In genomic region chr15:99981223-99981647, GRCh38 we compare ENCODE assay signal across 21 cellular contexts.
DNase-seq lines count a peak whose midpoint lies in the region; ATAC-seq and TF ChIP-seq lines count a peak whose summit lies in the region.
"Had no signal": no experiment of that assay in that cellular context is flagged by ENCODE, and none has a peak within 500 bp of the region (broad histone marks: within the 10 kb centered on the region; RNA-seq: fewer than 3 reads in every experiment).

No MANE protein-coding gene starts in this region.

- H2AFZ ChIP-seq in hepatocyte: no peak overlapping the region
- no peak overlapping the region for H2AFZ ChIP-seq in SK-N-SH (ENCODE audit: low read depth)

- no peak overlapping the region for H3K27ac Mint-ChIP-seq in CD8-positive, alpha-beta T cell
- H3K27ac Mint-ChIP-seq: activated T-cell treated with anti-CD3 and anti-CD28 coated beads, Interleukin-2, amount 50 U/mL, for 72 hours; IgD-negative memory B cell; naive B cell; stimulated activated memory B cell treated with anti-CD40 and anti-IgM and Interleukin-4, amounts not matched to agents 10 μg/mL and 1 μg/mL and 100 μg/mL, for 72 hours; type B pancreatic cell had no signal

- CTCF ChIA-PET in RWPE1 (lab: Yijun Ruan, JAX) (interaction anchor here (0.7 to 1.4 kb wide), 4 partner anchors 45 to 1084 kb away, joined by 3 to 9 read pairs (median 4); no protein-coding TSS in a partner anchor), SK-N-SH (lab: Yijun Ruan, JAX) (interaction anchor here (0.7 to 1.2 kb wide), 2 partner anchors 22 to 52 kb away, joined by 3 to 5 read pairs; no protein-coding TSS in a partner anchor)
- CTCF ChIA-PET in CD8-positive, alpha-beta T cell (lab: Charles Lee): interaction anchor here (1.9 kb wide), 1 partner anchor 358 kb away, joined by 5 read pairs; no protein-coding TSS in a partner anchor

- peaks cover 0 to 19% (median 3%) of the 10 kb centered on the region in 12 donors for H3K4me1 ChIP-seq in heart left ventricle
- peaks cover 0 to 13% of the 10 kb centered on the region in 2 donors for H3K4me1 ChIP-seq in right atrium auricular region
- H3K4me1 ChIP-seq in hepatocyte (ENCODE audit: insufficient read depth): peaks cover 13% of the 10 kb centered on the region
- H3K4me1 ChIP-seq in skeletal muscle tissue (ENCODE audit: control insufficient read depth in 3 of 3, insufficient read depth in 3 of 3, low read length in 3 of 3): peaks cover 8 to 18% (median 10%) of the 10 kb centered on the region in 3 donors
- H3K4me1 ChIP-seq in SK-N-SH (ENCODE audit: control insufficient read depth in 1 of 2, insufficient read depth in 2 of 2, low read depth in 1 of 2, low read length in 1 of 2): peaks cover 0 to 9% of the 10 kb centered on the region in 2 experiments; a peak in 1 of 4 replicates
- H3K4me1 ChIP-seq in CD8-positive, alpha-beta T cell (ENCODE audit: insufficient read depth, low read length): no peaks in the 10 kb centered on the region
- H3K4me1 ChIP-seq: adrenal gland, colonic mucosa, SJSA1 had no signal

- H3K27me3 ChIP-seq in heart left ventricle: no peaks in the 10 kb centered on the region
- no peaks in the 10 kb centered on the region for H3K27me3 ChIP-seq in right atrium auricular region
- H3K27me3 ChIP-seq in hepatocyte: no peaks in the 10 kb centered on the region
- no peaks in the 10 kb centered on the region for H3K27me3 ChIP-seq in skeletal muscle tissue (ENCODE audit: control insufficient read depth in 3 of 3, insufficient read depth in 3 of 3, low read length in 3 of 3)
- H3K27me3 ChIP-seq in SK-N-SH (ENCODE audit: insufficient read depth): no peaks in the 10 kb centered on the region
- no peaks in the 10 kb centered on the region for H3K27me3 ChIP-seq in CD8-positive, alpha-beta T cell (ENCODE audit: insufficient read depth, low read length)
- H3K27me3 ChIP-seq: adrenal gland, colonic mucosa, SJSA1 had no signal

- H3K4me2 ChIP-seq in hepatocyte (no peak overlapping the region), SK-N-SH (no peak overlapping the region)

- no peaks in the 10 kb centered on the region for H3K79me2 ChIP-seq in hepatocyte
- no peaks in the 10 kb centered on the region for H3K79me2 ChIP-seq in SK-N-SH (ENCODE audit: insufficient read depth)

- no peaks in the 10 kb centered on the region for H3K36me3 ChIP-seq in heart left ventricle
- no peaks in the 10 kb centered on the region for H3K36me3 ChIP-seq in right atrium auricular region
- no peaks in the 10 kb centered on the region for H3K36me3 ChIP-seq in hepatocyte (replicated peaks; ENCODE audit: insufficient read depth, low read depth)
- no peaks in the 10 kb centered on the region for H3K36me3 ChIP-seq in skeletal muscle tissue (ENCODE audit: control insufficient read depth in 3 of 3, insufficient read depth in 3 of 3, low read length in 3 of 3)
- no peaks in the 10 kb centered on the region for H3K36me3 ChIP-seq in SK-N-SH (replicated peaks in 1 of 2; ENCODE audit: control insufficient read depth in 1 of 2, insufficient read depth in 2 of 2, low read length in 1 of 2)
- no peaks in the 10 kb centered on the region for H3K36me3 ChIP-seq in CD8-positive, alpha-beta T cell (ENCODE audit: insufficient read depth, low read length)
- H3K36me3 ChIP-seq: adrenal gland, colonic mucosa, SJSA1 had no signal

- H3K9ac ChIP-seq in skeletal muscle tissue (ENCODE audit: low read depth in 1 of 3, low read length in 3 of 3): no peak overlapping the region
- H3K9ac ChIP-seq in SK-N-SH: no peak overlapping the region

- H4K20me1 ChIP-seq in hepatocyte (ENCODE audit: insufficient read depth, poor library complexity, severe bottlenecking) (no peaks in the 10 kb centered on the region), SK-N-SH (ENCODE audit: insufficient read depth) (no peaks in the 10 kb centered on the region)

- H3K9me2 ChIP-seq in hepatocyte (replicated peaks; ENCODE audit: insufficient read depth): no peaks in the 10 kb centered on the region
- no peaks in the 10 kb centered on the region for H3K9me2 ChIP-seq in SK-N-SH

- no peak for TF ChIP-seq POLR2A in heart left ventricle (IDR thresholded peaks at IDR 0.05)

- TF ChIP-seq CTCF in heart left ventricle (IDR thresholded peaks at IDR 0.05) (peak in 6 of 12 donors; percentile 6 to 39 (median 28)), right atrium auricular region (IDR thresholded peaks at IDR 0.05) (peak in 1 of 2 donors; percentile 32), RWPE1 (conservative IDR thresholded peaks at IDR 0.05; ENCODE audit: low read depth) (no peak), hepatocyte (IDR thresholded peaks at IDR 0.05; ENCODE audit: poor library complexity) (peak; percentile 5), SK-N-SH (IDR thresholded peaks at IDR 0.05) (no peak), GM13976 (IDR thresholded peaks at IDR 0.05; ENCODE audit: borderline replicate concordance, control extremely low read depth, extremely low read depth, insufficient read depth, missing control alignments) (no peak)
- no peak for TF ChIP-seq CTCF in CD8-positive, alpha-beta T cell (IDR thresholded peaks at IDR 0.05)

- POLR2A ChIA-PET in RWPE1 (lab: Yijun Ruan, JAX; ENCODE audit: low non-redundant PET): no interaction called here
- POLR2A ChIA-PET in SK-N-SH (lab: Yijun Ruan, JAX): no interaction called here
- POLR2A ChIA-PET in CD8-positive, alpha-beta T cell (lab: Charles Lee): no interaction called here

- H3K9me3 ChIP-seq in heart left ventricle (no peaks in the 10 kb centered on the region), right atrium auricular region (no peaks in the 10 kb centered on the region), hepatocyte (ENCODE audit: low read depth) (no peaks in the 10 kb centered on the region), skeletal muscle tissue (ENCODE audit: control insufficient read depth in 3 of 3, low read length in 3 of 3) (no peaks in the 10 kb centered on the region), SK-N-SH (no peaks in the 10 kb centered on the region)
- no peaks in the 10 kb centered on the region for H3K9me3 ChIP-seq in CD8-positive, alpha-beta T cell (ENCODE audit: low read length)
- H3K9me3 ChIP-seq: adrenal gland, colonic mucosa, SJSA1 had no signal

- intact Hi-C loops in heart left ventricle (cut with DNase I): loop anchor here in 1 of 10 donors (10.0 kb wide), 1 partner anchor 64 kb away; no protein-coding TSS in a partner anchor
- intact Hi-C loops in CD8-positive, alpha-beta T cell (cut with DNase I, micrococcal nuclease): no loop called here

- 88 to 97% (median 94%) methylated on average over 1 of the region's 1 CpG for WGBS in heart left ventricle, 4 donors
- WGBS in hepatocyte (ENCODE audit: low lambda C conversion rate, missing lambda C conversion rate): 68% methylated on average over 1 of the region's 1 CpG
- 18% methylated on average over 1 of the region's 1 CpG for WGBS in SK-N-SH (ENCODE audit: low lambda C conversion rate)

- H3K27ac ChIP-seq in heart left ventricle (no peak overlapping the region), right atrium auricular region (no peak overlapping the region), RWPE1 (no peak overlapping the region; the same call in 1 of the 2 replicates), hepatocyte (no peak overlapping the region), skeletal muscle tissue (ENCODE audit: low read depth, low read length) (no peak overlapping the region), SK-N-SH (ENCODE audit: low read depth in 2 of 2, low read length in 1 of 2) (no peak overlapping the region)
- H3K27ac ChIP-seq in CD8-positive, alpha-beta T cell (ENCODE audit: low read depth, low read length): no peak overlapping the region
- H3K27ac ChIP-seq: adrenal gland, colonic mucosa, SJSA1 had no signal

- peak; percentile 54 to 86 (median 57) for ATAC-seq in heart left ventricle
- no peak for ATAC-seq in CD8-positive, alpha-beta T cell
- ATAC-seq: activated T-cell treated with anti-CD3 and anti-CD28 coated beads, Interleukin-2, amount 50 U/mL, for 72 hours; left colon; stimulated activated memory B cell treated with anti-CD40 and anti-IgM and Interleukin-4, amounts not matched to agents 10 μg/mL and 1 μg/mL and 100 μg/mL, for 72 hours had no signal

- TF ChIP-seq EP300 in SK-N-SH (IDR thresholded peaks at IDR 0.05; ENCODE audit: borderline replicate concordance in 1 of 2, low read depth in 1 of 2, low read length in 1 of 2): no peak

- no peaks in the 10 kb centered on the region for H3F3A ChIP-seq in SK-N-SH (replicated peaks; ENCODE audit: insufficient read depth)

- in situ Hi-C loops in GM13976 (cut with MboI; ENCODE audit: low sequenced_read_pairs, unreplicated experiment): no loop called here

- TF ChIP-seq RAD21 in SK-N-SH (IDR thresholded peaks at IDR 0.05; ENCODE audit: low read length): no peak

- DNase-seq in heart left ventricle: no peak
- no peak for DNase-seq in right atrium auricular region (ENCODE audit: low spot score)
- DNase-seq in RWPE1 (ENCODE audit: low spot score): peak; percentile 55
- no peak for DNase-seq in hepatocyte (ENCODE audit: low spot score)
- no peak for DNase-seq in SK-N-SH
- no peak for DNase-seq in CD8-positive, alpha-beta T cell
- no peak for DNase-seq in GM13976 (ENCODE audit: low spot score)
- DNase-seq: activated CD4-positive, alpha-beta T cell treated with anti-CD3 and anti-CD28 coated beads, Interleukin-2, amount 50 U/mL, for 4 hours; adrenal gland; colonic mucosa; erythroblast; left colon; naive B cell; NCI-H1048; NK-92 treated with Interleukin-12 subunit alpha and Interleukin-12 subunit beta, amount 100 ng/mL, for 24 hours had no signal

- no peak overlapping the region for H3K4me3 ChIP-seq in heart left ventricle
- H3K4me3 ChIP-seq in right atrium auricular region: no peak overlapping the region
- no peak overlapping the region for H3K4me3 ChIP-seq in hepatocyte
- H3K4me3 ChIP-seq in skeletal muscle tissue (ENCODE audit: low read length in 3 of 3): peak overlapping the region in 2 of 3 donors; percentile 6 to 35
- no peak overlapping the region for H3K4me3 ChIP-seq in SK-N-SH (ENCODE audit: low read depth in 2 of 2, low read length in 1 of 2)
- no peak overlapping the region for H3K4me3 ChIP-seq in CD8-positive, alpha-beta T cell (ENCODE audit: low read depth, low read length)
- H3K4me3 ChIP-seq: adrenal gland, colonic mucosa, SJSA1 had no signal

- no peaks in the 10 kb centered on the region for H3K27me3 Mint-ChIP-seq in CD8-positive, alpha-beta T cell (ENCODE audit: low read depth)

- H3K9me3 Mint-ChIP-seq in CD8-positive, alpha-beta T cell: no peaks in the 10 kb centered on the region
- H3K9me3 Mint-ChIP-seq: activated T-cell treated with anti-CD3 and anti-CD28 coated beads, Interleukin-2, amount 50 U/mL, for 72 hours; IgD-negative memory B cell; naive B cell; stimulated activated memory B cell treated with anti-CD40 and anti-IgM and Interleukin-4, amounts not matched to agents 10 μg/mL and 1 μg/mL and 100 μg/mL, for 72 hours; type B pancreatic cell had no signal

- H3K4me1 Mint-ChIP-seq in CD8-positive, alpha-beta T cell (ENCODE audit: low read depth): no peaks in the 10 kb centered on the region
- H3K4me1 Mint-ChIP-seq: IgD-negative memory B cell; naive B cell; stimulated activated memory B cell treated with anti-CD40 and anti-IgM and Interleukin-4, amounts not matched to agents 10 μg/mL and 1 μg/mL and 100 μg/mL, for 72 hours had no signal

- no peaks in the 10 kb centered on the region for H3K36me3 Mint-ChIP-seq in CD8-positive, alpha-beta T cell
- H3K36me3 Mint-ChIP-seq: IgD-negative memory B cell; naive B cell; stimulated activated memory B cell treated with anti-CD40 and anti-IgM and Interleukin-4, amounts not matched to agents 10 μg/mL and 1 μg/mL and 100 μg/mL, for 72 hours; type B pancreatic cell had no signal

- H3K4me3 Mint-ChIP-seq in CD8-positive, alpha-beta T cell: no peak overlapping the region
- H3K4me3 Mint-ChIP-seq: activated T-cell treated with anti-CD3 and anti-CD28 coated beads, Interleukin-2, amount 50 U/mL, for 72 hours; IgD-negative memory B cell; naive B cell; stimulated activated memory B cell treated with anti-CD40 and anti-IgM and Interleukin-4, amounts not matched to agents 10 μg/mL and 1 μg/mL and 100 μg/mL, for 72 hours; type B pancreatic cell had no signal

Comparison
In these comparisons a context has a peak if more than half of its experiments do, and no peak if none do; other contexts are left out.
1. H3K4me3 ChIP-seq: peak in skeletal muscle tissue (2 of 3); none in heart left ventricle (0 of 12), right atrium auricular region (0 of 2), hepatocyte (single experiment), SK-N-SH (0 of 2) and CD8-positive, alpha-beta T cell (single experiment).